Comparison of ENCODE assay signal across 7 cellular contexts in the genomic region with DNA sequence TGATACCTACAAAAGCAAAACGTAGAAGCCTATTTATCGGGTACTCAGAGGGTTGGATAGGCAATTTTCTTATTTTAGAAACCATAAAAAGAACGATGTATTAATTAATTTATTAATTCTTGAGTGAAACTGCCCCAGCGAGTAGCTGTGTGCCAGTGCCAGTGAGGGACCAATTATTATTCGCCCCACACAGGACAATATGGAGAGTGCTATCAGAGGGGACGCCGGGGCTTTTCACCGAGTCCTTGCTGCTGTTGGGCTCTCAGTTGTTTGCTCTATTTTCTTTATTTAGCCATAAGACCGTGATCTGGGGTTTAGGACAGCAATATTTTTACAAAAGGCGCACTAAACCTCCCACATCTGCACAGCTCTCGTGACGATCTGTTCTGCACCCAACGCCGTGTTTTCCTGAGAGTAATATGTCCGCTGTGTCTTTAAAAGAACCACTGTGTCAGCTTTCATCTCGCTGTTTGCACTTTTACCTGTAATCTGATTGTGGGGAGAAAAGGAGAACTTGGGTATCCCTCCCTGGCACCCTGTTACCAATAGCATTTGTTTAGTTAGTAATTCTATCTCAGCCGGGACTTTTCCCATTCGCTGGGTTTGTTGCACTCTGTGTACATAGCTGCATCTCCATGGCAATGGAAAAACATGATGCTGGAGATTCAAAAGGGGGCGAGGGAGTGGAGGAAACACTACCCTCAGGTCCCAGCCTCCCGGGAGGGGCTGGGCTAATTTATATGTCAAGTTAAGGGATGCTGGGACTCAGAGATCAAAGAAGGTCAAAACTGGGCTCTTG. TPM values are rescaled to one million over a fixed set of nuclear protein-coding genes. Genes with fewer than 3 reads are reported as not detected.
DNase-seq lines count a peak whose midpoint lies in the region; ATAC-seq and TF ChIP-seq lines count a peak whose summit lies in the region.

No MANE protein-coding gene starts in this region.

- H2AK5ac ChIP-seq in mesenchymal stem cell (ENCODE audit: low read length, severe bottlenecking), result no peak overlapping the region

- H3K9ac ChIP-seq in mesenchymal stem cell (ENCODE audit: low read length), result peak overlapping the region; percentile 97

- H4K91ac ChIP-seq in mesenchymal stem cell (ENCODE audit: low read length), result no peak overlapping the region

- peaks cover 10% of the 10 kb centered on the region for H3K27me3 Mint-ChIP-seq in HFFc6 (ENCODE audit: insufficient read depth)

- H3K27ac Mint-ChIP-seq in HFFc6, result peak overlapping the region; percentile 90

- H3K23ac ChIP-seq in mesenchymal stem cell (ENCODE audit: low read length in 2 of 2), result no peak overlapping the region

- no peak for ATAC-seq in HG02642 (IDR thresholded peaks at IDR 0.05; ENCODE audit: poor library complexity, unreplicated experiment)

- no peak overlapping the region for H2BK12ac ChIP-seq in mesenchymal stem cell (ENCODE audit: low read length in 2 of 2)

- H4K8ac ChIP-seq in mesenchymal stem cell (ENCODE audit: low read length), result no peak overlapping the region

- intact Hi-C loops in vagina (cut with DNase I), result no loop called here

- H3K9me3 ChIP-seq in mesenchymal stem cell (ENCODE audit: control insufficient read depth, low read length) (no peaks in the 10 kb centered on the region), vagina (no peaks in the 10 kb centered on the region)

- no peaks in the 10 kb centered on the region for H3K36me3 Mint-ChIP-seq in HFFc6 (ENCODE audit: low read depth)

- H3K27ac ChIP-seq in mesenchymal stem cell (ENCODE audit: low read length, poor library complexity, severe bottlenecking) (no peak overlapping the region), vagina (peak overlapping the region; percentile 91)

- peaks cover 29% of the 10 kb centered on the region for H3K4me1 Mint-ChIP-seq in HFFc6 (ENCODE audit: low read depth)

- no peak overlapping the region for H2AFZ ChIP-seq in mesenchymal stem cell (ENCODE audit: low read depth, low read length)

- H3K27me3 ChIP-seq in mesenchymal stem cell (ENCODE audit: control insufficient read depth in 1 of 2, insufficient read depth in 1 of 2, low read length in 2 of 2) (peaks cover 0 to 5% of the 10 kb centered on the region in 2 experiments), vagina (no peaks in the 10 kb centered on the region)

- H3K14ac ChIP-seq in mesenchymal stem cell (ENCODE audit: low read length in 2 of 2), result no peak overlapping the region

- peak overlapping the region; percentile 67 for H3K4me2 ChIP-seq in mesenchymal stem cell (ENCODE audit: low read length, poor library complexity, severe bottlenecking)

- no peak overlapping the region for H3K4ac ChIP-seq in mesenchymal stem cell (ENCODE audit: low read depth in 1 of 2, low read length in 2 of 2)

- no peak overlapping the region for H2BK5ac ChIP-seq in mesenchymal stem cell (ENCODE audit: low read depth, low read length, poor library complexity, severe bottlenecking)

- no peak overlapping the region for H3K18ac ChIP-seq in mesenchymal stem cell (ENCODE audit: low read depth in 1 of 2, low read length in 2 of 2)

- no peak for TF ChIP-seq POLR2A in vagina (IDR thresholded peaks at IDR 0.05)

- no peak overlapping the region for H2BK15ac ChIP-seq in mesenchymal stem cell (ENCODE audit: low read depth, poor library complexity, severe bottlenecking)

- H2BK120ac ChIP-seq in mesenchymal stem cell (ENCODE audit: low read depth, low read length), result no peak overlapping the region

- H3K36me3 ChIP-seq in mesenchymal stem cell (ENCODE audit: control insufficient read depth in 1 of 2, insufficient read depth in 2 of 2, low read depth in 1 of 2, low read length in 2 of 2), result no peaks in the 10 kb centered on the region
- H3K36me3 ChIP-seq in vagina, result no peaks in the 10 kb centered on the region

- H3K79me1 ChIP-seq in mesenchymal stem cell (replicated peaks; ENCODE audit: low read length, poor library complexity, severe bottlenecking), result no peaks in the 10 kb centered on the region

- no peaks in the 10 kb centered on the region for H3K9me3 Mint-ChIP-seq in HFFc6

- DNase-seq in HFFc6, result peak; percentile 81
- DNase-seq in NCI-H524 treated with DMSO at 0.1 percent for 48 hours (lab: John Stamatoyannopoulos, UW), result peak; percentile 56
- peak; percentile 32 to 37 for DNase-seq in dermis microvascular lymphatic vessel endothelial cell (ENCODE audit: low read depth in 2 of 2)
- peak; percentile 92 for DNase-seq in mesenchymal stem cell
- no peak for DNase-seq in vagina (ENCODE audit: extremely low spot score in 2 of 2)
- DNase-seq in effector CD8-positive, alpha-beta T cell (lab: John Stamatoyannopoulos, UW), result no peak

- H3K4me1 ChIP-seq in mesenchymal stem cell (ENCODE audit: control insufficient read depth, insufficient read depth, low read depth, low read length), result peaks cover 14% of the 10 kb centered on the region
- H3K4me1 ChIP-seq in vagina, result peaks cover 20% of the 10 kb centered on the region

- WGBS in mesenchymal stem cell, result 63% methylated on average over 18 of the region's 20 CpGs

- TF ChIP-seq CTCF in HFFc6 (IDR thresholded peaks at IDR 0.05), result no peak
- TF ChIP-seq CTCF in vagina (IDR thresholded peaks at IDR 0.05), result no peak

- H3K4me3 ChIP-seq in mesenchymal stem cell (ENCODE audit: insufficient read depth in 1 of 2, low read depth in 1 of 2, low read length in 2 of 2) (peak overlapping the region in 1 of 2 experiments; percentile 87), vagina (peak overlapping the region; percentile 40 to 44)

- peak overlapping the region; percentile 90 for H3K4me3 Mint-ChIP-seq in HFFc6

RNA-seq across cellular contexts. Expression of a gene that starts 30.1 kb away (rescaled TPM):
- 10 to 100 TPM; 34.6 to 52.2 (median 42.2) TPM for total RNA-seq in HFFc6 (2021; fragmentation: NEBNext Ultra II Directional; extraction: Animal tissue kit (Norgen Biotek cat#: 25700))
- total RNA-seq in dermis microvascular lymphatic vessel endothelial cell, result 8.2 and 14.5 TPM in 2 replicates
- 13.7 TPM for polyA plus RNA-seq in mesenchymal stem cell (2013, experiment 1 of 2)
- polyA plus RNA-seq in mesenchymal stem cell (2013, experiment 2 of 2), result 14.9 TPM
- total RNA-seq in vagina, result 46.4 TPM

Comparison
In these comparisons a context has a peak if more than half of its experiments do, and no peak if none do; other contexts are left out.
1. DNase-seq: peak in HFFc6 (single experiment), NCI-H524 treated with DMSO at 0.1 percent for 48 hours (single experiment), dermis microvascular lymphatic vessel endothelial cell (2 of 2) and mesenchymal stem cell (single experiment); none in vagina (0 of 2) and effector CD8-positive, alpha-beta T cell (single experiment).